Comparison of ENCODE assay signal across 8 cellular contexts in the genomic region with DNA sequence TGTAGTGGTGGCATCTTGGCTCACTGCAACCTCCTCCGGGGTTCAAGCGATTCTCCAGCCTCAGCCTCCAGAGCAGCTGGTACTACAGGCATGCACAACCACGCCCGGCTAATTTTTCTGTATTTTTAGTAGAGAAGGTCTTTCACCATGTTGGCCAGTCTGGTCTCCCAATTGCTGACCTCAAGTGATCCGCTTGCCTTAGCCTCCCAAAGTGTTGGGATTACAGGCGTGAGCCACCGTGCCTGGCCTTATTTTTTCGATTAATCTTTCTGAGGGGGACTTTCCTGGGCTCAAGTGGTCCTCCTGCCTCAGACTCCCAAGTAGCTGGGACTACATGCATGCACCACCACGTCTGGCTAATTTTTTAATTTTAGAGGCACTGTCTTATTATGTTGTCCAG. TPM values are rescaled to one million over a fixed set of nuclear protein-coding genes. Genes with fewer than 3 reads are reported as not detected.
DNase-seq lines count a peak whose midpoint lies in the region; ATAC-seq and TF ChIP-seq lines count a peak whose summit lies in the region.

No MANE protein-coding gene starts in this region.

- H2AFZ ChIP-seq in fibroblast of lung (ENCODE audit: low read length): no peak overlapping the region

- H3K36me3 ChIP-seq in SK-N-MC (ENCODE audit: insufficient read depth, low read length): peaks cover 26% of the 10 kb centered on the region
- H3K36me3 ChIP-seq in fibroblast of lung (ENCODE audit: control insufficient read depth, insufficient read depth, low read length): peaks cover 5% of the 10 kb centered on the region

- peak overlapping the region; percentile 79 for H3K4me2 ChIP-seq in fibroblast of lung (ENCODE audit: extremely low read depth, insufficient read depth, low read length)

- H3K27ac ChIP-seq in SK-N-MC (no peak overlapping the region), fibroblast of lung (ENCODE audit: insufficient read depth, low read length) (peak overlapping the region; percentile 91)

- DNase-seq in SK-N-MC (ENCODE audit: low read depth, low spot score): no peak
- DNase-seq in fibroblast of lung (ENCODE audit: low read depth in 2 of 2): no peak
- no peak for DNase-seq in retinal pigment epithelial cell (ENCODE audit: low read depth)
- no peak for DNase-seq in middle frontal gyrus (ENCODE audit: extremely low spot score, low spot score)
- DNase-seq in medulla oblongata (ENCODE audit: extremely low spot score): no peak

- TF ChIP-seq CTCF in fibroblast of lung (conservative IDR thresholded peaks at IDR 0.05 in 1 of 2, IDR thresholded peaks at IDR 0.05 in 1 of 2; ENCODE audit: low read depth in 1 of 2, low read length in 2 of 2): no peak
- no peak for TF ChIP-seq CTCF in retinal pigment epithelial cell (conservative IDR thresholded peaks at IDR 0.05; ENCODE audit: low read depth, low read length)

- no peaks in the 10 kb centered on the region for H3K27me3 ChIP-seq in fibroblast of lung (ENCODE audit: control insufficient read depth, insufficient read depth, low read length)

- H4K20me1 ChIP-seq in fibroblast of lung (ENCODE audit: control insufficient read depth, extremely low read depth, insufficient read depth, low read length): no peaks in the 10 kb centered on the region

- H3K4me1 ChIP-seq in fibroblast of lung (ENCODE audit: control insufficient read depth, extremely low read depth, insufficient read depth, low read length): peaks cover 2% of the 10 kb centered on the region

- no peak overlapping the region for H3K9ac ChIP-seq in SK-N-MC (ENCODE audit: insufficient read length)
- no peak overlapping the region for H3K9ac ChIP-seq in fibroblast of lung (ENCODE audit: insufficient read depth, low read length)

- H3K9me3 ChIP-seq in SK-N-MC (ENCODE audit: low read depth, low read length) (no peaks in the 10 kb centered on the region), fibroblast of lung (ENCODE audit: control insufficient read depth, insufficient read depth, low read depth, low read length) (no peaks in the 10 kb centered on the region)

- H3K4me3 ChIP-seq in GM08714 (ENCODE audit: low read length): peak overlapping the region; percentile 86; the same call in 1 of the 2 replicates
- peak overlapping the region; percentile 91 for H3K4me3 ChIP-seq in SK-N-MC
- H3K4me3 ChIP-seq in fibroblast of lung (replicated peaks in 1 of 4; ENCODE audit: control extremely low read depth in 1 of 4, insufficient read depth in 1 of 4, low read depth in 3 of 4, low read length in 4 of 4): peak overlapping the region in 2 of 4 experiments; percentile 72 to 79
- H3K4me3 ChIP-seq in retinal pigment epithelial cell (ENCODE audit: low read length): peak overlapping the region; percentile 85

- ATAC-seq in HG02852 (IDR thresholded peaks at IDR 0.05; ENCODE audit: unreplicated experiment) (no peak), HG02571 (IDR thresholded peaks at IDR 0.05; ENCODE audit: unreplicated experiment) (no peak)

- peaks cover 91% of the 10 kb centered on the region for H3K79me2 ChIP-seq in fibroblast of lung (ENCODE audit: control insufficient read depth, insufficient read depth, low read length)

RNA-seq across cellular contexts. Expression of gene SNU13, which starts 5.6 kb away (rescaled TPM):
- total RNA-seq in fibroblast of lung: 61.6 and 67.5 TPM in 2 replicates
- 164 and 230 TPM in 2 replicates for polyA plus RNA-seq in fibroblast of lung
- 136 and 191 TPM in 2 replicates for polyA plus RNA-seq in fibroblast of lung (2012)
- polyA minus RNA-seq in fibroblast of lung (ENCODE audit: low replicate concordance): 119 and 235 TPM in 2 replicates

RNA-seq across cellular contexts. Expression of gene MEI1, which starts 16.3 kb away (rescaled TPM):
- 0.26 and 0.33 TPM in 2 replicates for total RNA-seq in fibroblast of lung
- polyA plus RNA-seq in fibroblast of lung: 0.75 and 4.3 TPM in 2 replicates
- polyA plus RNA-seq in fibroblast of lung (2012): 0.76 and 2.5 TPM in 2 replicates
- polyA minus RNA-seq in fibroblast of lung (ENCODE audit: low replicate concordance): 0.51 and 1.2 TPM in 2 replicates
